Comparison of ENCODE assay signal across 21 cellular contexts in genomic region chr11:1848640-1849265, GRCh38. TPM values are rescaled to one million over a fixed set of nuclear protein-coding genes. Genes with fewer than 3 reads are reported as not detected.
DNase-seq lines count a peak whose midpoint lies in the region; ATAC-seq and TF ChIP-seq lines count a peak whose summit lies in the region.
"Had no signal": no experiment of that assay in that cellular context is flagged by ENCODE, and none has a peak within 500 bp of the region (broad histone marks: within the 10 kb centered on the region; RNA-seq: fewer than 3 reads in every experiment).

No MANE protein-coding gene starts in this region.

- H2BK5ac ChIP-seq in neuronal stem cell (ENCODE audit: low read length), result peak overlapping the region; percentile 54

- TF ChIP-seq POLR2A in body of pancreas (IDR thresholded peaks at IDR 0.05), result no peak

- peaks cover 7% of the 10 kb centered on the region for H3K27me3 Mint-ChIP-seq in CD4-positive, CD25-positive, alpha-beta regulatory T cell
- peaks cover 5% of the 10 kb centered on the region for H3K27me3 Mint-ChIP-seq in IgD-negative memory B cell
- H3K27me3 Mint-ChIP-seq in central memory CD8-positive, alpha-beta T cell, result no peaks in the 10 kb centered on the region
- H3K27me3 Mint-ChIP-seq: activated B cell treated with CpG ODN at 0.5 μM for 24 hours; activated CD8-positive, alpha-beta memory T cell treated with anti-CD3 and anti-CD28 coated beads, Interleukin-2, amount 10 ng/mL, durations not matched to agents 7 days and 5 days had no signal

- H3K4me2 ChIP-seq in neuronal stem cell (ENCODE audit: insufficient read depth, low read length, poor library complexity, severe bottlenecking), result no peak overlapping the region

- H3K27ac ChIP-seq in CD4-positive, CD25-positive, alpha-beta regulatory T cell (ENCODE audit: insufficient read depth, low read length, poor library complexity, severe bottlenecking), result no peak overlapping the region
- H3K27ac ChIP-seq in neuronal stem cell (replicated peaks; ENCODE audit: low read length) (no peak overlapping the region), body of pancreas (no peak overlapping the region)
- H3K27ac ChIP-seq: esophagus muscularis mucosa, gastrocnemius medialis, sigmoid colon had no signal

- H3K23ac ChIP-seq in neuronal stem cell (ENCODE audit: low read depth, low read length, poor library complexity), result no peak overlapping the region

- H4K91ac ChIP-seq in neuronal stem cell (ENCODE audit: low read depth, low read length, poor library complexity), result no peak overlapping the region

- no peak for DNase-seq in CD4-positive, CD25-positive, alpha-beta regulatory T cell
- DNase-seq in central memory CD8-positive, alpha-beta T cell (ENCODE audit: low spot score in 2 of 2), result no peak
- DNase-seq in neuronal stem cell (ENCODE audit: low spot score) (no peak), SHP77 treated with DMSO at 0.1 percent for 48 hours (lab: John Stamatoyannopoulos, UW) (no peak), body of pancreas (no peak)
- no peak for DNase-seq in stimulated activated CD4-positive, alpha-beta T cell treated with anti-CD3 and anti-CD28 coated beads, Interleukin-1b, Interleukin-23, amount 100 ng/mL, for 48 hours
- DNase-seq: activated B cell treated with CpG ODN at 0.5 μM for 24 hours; activated CD8-positive, alpha-beta memory T cell treated with anti-CD3 and anti-CD28 coated beads, Interleukin-2, amount 10 ng/mL, durations not matched to agents 7 days and 5 days; activated effector memory CD4-positive, alpha-beta T cell treated with Interleukin-2 at 50 U/mL for 16 hours; gastrocnemius medialis; kidney glomerular epithelial cell; NCI-H1092 treated with DMSO at 0.1 percent for 48 hours; NCI-H2081 treated with DMSO at 0.1 percent for 48 hours; sigmoid colon; stimulated activated naive CD4-positive, alpha-beta T cell treated with Interleukin-2 at 50 U/mL for 16 hours; T1000; trophoblast cell had no signal

- no peak overlapping the region for H2AFZ ChIP-seq in neuronal stem cell (ENCODE audit: low read length)

- no peak for ATAC-seq in CD4-positive, CD25-positive, alpha-beta regulatory T cell (ENCODE audit: low read depth in 2 of 2)
- no peak for ATAC-seq in central memory CD8-positive, alpha-beta T cell (replicated peaks; ENCODE audit: extremely low read depth, poor library complexity, severe bottlenecking)
- ATAC-seq in body of pancreas, result no peak
- ATAC-seq: activated CD8-positive, alpha-beta memory T cell treated with anti-CD3 and anti-CD28 coated beads, Interleukin-2, amount 10 ng/mL, durations not matched to agents 7 days and 5 days had no signal

- peak overlapping the region; percentile 82 for H2AK5ac ChIP-seq in neuronal stem cell (ENCODE audit: low read depth, low read length)

- H3K4me3 ChIP-seq in CD4-positive, CD25-positive, alpha-beta regulatory T cell (ENCODE audit: low read depth, low read length), result no peak overlapping the region
- H3K4me3 ChIP-seq in neuronal stem cell (ENCODE audit: low read length in 2 of 2) (no peak overlapping the region), body of pancreas (no peak overlapping the region)
- H3K4me3 ChIP-seq: esophagus muscularis mucosa, gastrocnemius medialis, sigmoid colon had no signal

- intact Hi-C loops in body of pancreas (cut with DNase I), result no loop called here

- no peaks in the 10 kb centered on the region for H3K9me3 ChIP-seq in CD4-positive, CD25-positive, alpha-beta regulatory T cell (ENCODE audit: control insufficient read depth in 2 of 2, low read length in 2 of 2)
- no peaks in the 10 kb centered on the region for H3K9me3 ChIP-seq in neuronal stem cell (replicated peaks in 1 of 2; ENCODE audit: control insufficient read depth in 2 of 2, insufficient read depth in 1 of 2, low read depth in 1 of 2, low read length in 2 of 2)
- no peaks in the 10 kb centered on the region for H3K9me3 ChIP-seq in body of pancreas
- H3K9me3 ChIP-seq: esophagus muscularis mucosa, gastrocnemius medialis, sigmoid colon had no signal

- H4K8ac ChIP-seq in neuronal stem cell (ENCODE audit: low read depth, low read length), result no peak overlapping the region

- H3K27me3 ChIP-seq in CD4-positive, CD25-positive, alpha-beta regulatory T cell (ENCODE audit: control insufficient read depth, insufficient read depth, low read length), result no peaks in the 10 kb centered on the region
- H3K27me3 ChIP-seq in neuronal stem cell (ENCODE audit: control insufficient read depth in 3 of 3, insufficient read depth in 3 of 3, low read depth in 1 of 3, low read length in 3 of 3), result peaks cover 0 to 35% (median 0%) of the 10 kb centered on the region in 3 experiments
- no peaks in the 10 kb centered on the region for H3K27me3 ChIP-seq in body of pancreas
- H3K27me3 ChIP-seq: esophagus muscularis mucosa, gastrocnemius medialis, sigmoid colon had no signal

- no peak overlapping the region for H3K9ac ChIP-seq in neuronal stem cell (ENCODE audit: low read depth, low read length, poor library complexity)

- peak overlapping the region; percentile 91 for H2BK15ac ChIP-seq in neuronal stem cell (ENCODE audit: low read length)

- no CpG with 5 or more reads among the region's 18 CpGs for WGBS in neuronal stem cell (ENCODE audit: extremely low coverage in 2 of 2, insufficient read length in 2 of 2, insufficient replicate concordance in 1 of 2), 2 donors
- whole genome bisulfite sequencing in body of pancreas, 2 donors, result 95 to 96% methylated on average over 17 to 18 of the region's 18 CpGs

- peak overlapping the region; percentile 47 to 96 (median 79) for H3K27ac Mint-ChIP-seq in CD4-positive, CD25-positive, alpha-beta regulatory T cell
- H3K27ac Mint-ChIP-seq in IgD-negative memory B cell, result peak overlapping the region in 2 of 3 donors; percentile 31 to 98
- peak overlapping the region; percentile 99 for H3K27ac Mint-ChIP-seq in central memory CD8-positive, alpha-beta T cell (ENCODE audit: low read depth)

- peak overlapping the region; percentile 48 for H3K18ac ChIP-seq in neuronal stem cell (ENCODE audit: low read length)

- TF ChIP-seq CTCF in body of pancreas (IDR thresholded peaks at IDR 0.05), result no peak

- peaks cover 91% of the 10 kb centered on the region for H3K4me1 ChIP-seq in CD4-positive, CD25-positive, alpha-beta regulatory T cell (ENCODE audit: control insufficient read depth, insufficient read depth, low read length, poor library complexity, severe bottlenecking)
- H3K4me1 ChIP-seq in neuronal stem cell (ENCODE audit: control insufficient read depth in 2 of 2, insufficient read depth in 1 of 2, low read depth in 1 of 2, low read length in 2 of 2), result peaks cover 0 to 5% of the 10 kb centered on the region in 2 donors
- peaks cover 28% of the 10 kb centered on the region for H3K4me1 ChIP-seq in body of pancreas
- H3K4me1 ChIP-seq: gastrocnemius medialis, sigmoid colon had no signal

- H2BK120ac ChIP-seq in neuronal stem cell (ENCODE audit: low read depth, low read length), result no peak overlapping the region

- H3K14ac ChIP-seq in neuronal stem cell (ENCODE audit: low read length), result peak overlapping the region; percentile 71

- H3K4ac ChIP-seq in neuronal stem cell (ENCODE audit: low read length), result peak overlapping the region; percentile 76

- H3K36me3 ChIP-seq in CD4-positive, CD25-positive, alpha-beta regulatory T cell (ENCODE audit: control insufficient read depth, insufficient read depth, low read length), result no peaks in the 10 kb centered on the region
- no peaks in the 10 kb centered on the region for H3K36me3 ChIP-seq in neuronal stem cell (replicated peaks in 1 of 2; ENCODE audit: control insufficient read depth in 2 of 2, insufficient read depth in 2 of 2, low read length in 2 of 2)
- H3K36me3 ChIP-seq in body of pancreas (replicated peaks in 1 of 2; ENCODE audit: insufficient read depth in 1 of 2, low read depth in 2 of 2), result no peaks in the 10 kb centered on the region
- H3K36me3 ChIP-seq: esophagus muscularis mucosa, gastrocnemius medialis, sigmoid colon had no signal

- H3K4me1 Mint-ChIP-seq in CD4-positive, CD25-positive, alpha-beta regulatory T cell, result peaks cover 12 to 91% (median 40%) of the 10 kb centered on the region in 4 donors
- H3K4me1 Mint-ChIP-seq in IgD-negative memory B cell, result peaks cover 33 to 57% (median 54%) of the 10 kb centered on the region in 3 donors
- peaks cover 80% of the 10 kb centered on the region for H3K4me1 Mint-ChIP-seq in central memory CD8-positive, alpha-beta T cell

- no peaks in the 10 kb centered on the region for H3K9me3 Mint-ChIP-seq in CD4-positive, CD25-positive, alpha-beta regulatory T cell
- H3K9me3 Mint-ChIP-seq in IgD-negative memory B cell, result no peaks in the 10 kb centered on the region
- no peaks in the 10 kb centered on the region for H3K9me3 Mint-ChIP-seq in central memory CD8-positive, alpha-beta T cell
- H3K9me3 Mint-ChIP-seq: activated B cell treated with CpG ODN at 0.5 μM for 24 hours had no signal

- H3K79me1 ChIP-seq in neuronal stem cell (ENCODE audit: low read depth, low read length), result no peaks in the 10 kb centered on the region

- H3K4me3 Mint-ChIP-seq in CD4-positive, CD25-positive, alpha-beta regulatory T cell, result peak overlapping the region in 1 of 4 donors; percentile 79
- H3K4me3 Mint-ChIP-seq in IgD-negative memory B cell, result peak overlapping the region in 2 of 4 donors; percentile 69 to 82
- peak overlapping the region; percentile 27 for H3K4me3 Mint-ChIP-seq in central memory CD8-positive, alpha-beta T cell
- H3K4me3 Mint-ChIP-seq: activated CD8-positive, alpha-beta memory T cell treated with anti-CD3 and anti-CD28 coated beads, Interleukin-2, amount 10 ng/mL, durations not matched to agents 7 days and 5 days had no signal

- H2BK12ac ChIP-seq in neuronal stem cell (ENCODE audit: low read length), result peak overlapping the region; percentile 14

- peaks cover 4% of the 10 kb centered on the region for H3K36me3 Mint-ChIP-seq in CD4-positive, CD25-positive, alpha-beta regulatory T cell
- H3K36me3 Mint-ChIP-seq in IgD-negative memory B cell, result peaks cover 4% of the 10 kb centered on the region
- H3K36me3 Mint-ChIP-seq in central memory CD8-positive, alpha-beta T cell (ENCODE audit: insufficient read depth), result peaks cover 12% of the 10 kb centered on the region

RNA-seq across cellular contexts. Expression of gene LSP1, which starts 4.1 kb away (rescaled TPM):
- 453 TPM for total RNA-seq in CD4-positive, CD25-positive, alpha-beta regulatory T cell
- 100 to 1,000 TPM; 381 to 514 (median 444) TPM for polyA plus RNA-seq in CD4-positive, CD25-positive, alpha-beta regulatory T cell
- polyA plus RNA-seq in IgD-negative memory B cell, result 841 TPM
- polyA plus RNA-seq in neuronal stem cell (2013, experiment 1 of 2), result 0.13 TPM
- polyA plus RNA-seq in neuronal stem cell (2013, experiment 2 of 2), result 0.73 TPM
- 10 to 100 TPM in 1 of 2 donors, 1 to 10 TPM in 1; 9.9 to 11.5 TPM for total RNA-seq in body of pancreas
- total RNA-seq: NCI-H460 had no signal

RNA-seq across cellular contexts. Expression of gene TNNI2, which starts 10.0 kb away (rescaled TPM):
- not detected for total RNA-seq in CD4-positive, CD25-positive, alpha-beta regulatory T cell
- polyA plus RNA-seq in CD4-positive, CD25-positive, alpha-beta regulatory T cell, result not detected
- polyA plus RNA-seq in IgD-negative memory B cell, result 8.0 TPM
- polyA plus RNA-seq in neuronal stem cell (2013, experiment 1 of 2), result 0.13 TPM
- not detected for polyA plus RNA-seq in neuronal stem cell (2013, experiment 2 of 2)
- total RNA-seq in body of pancreas, result 1 to 10 TPM; 3.4 to 3.6 TPM
- total RNA-seq: NCI-H460, sigmoid colon had no signal

RNA-seq across cellular contexts. Expression of gene SYT8, which starts 14.0 kb away (rescaled TPM):
- total RNA-seq in CD4-positive, CD25-positive, alpha-beta regulatory T cell, result not detected
- not detected for polyA plus RNA-seq in CD4-positive, CD25-positive, alpha-beta regulatory T cell
- polyA plus RNA-seq in IgD-negative memory B cell, result not detected
- polyA plus RNA-seq in neuronal stem cell (2013, experiment 1 of 2), result not detected
- polyA plus RNA-seq in neuronal stem cell (2013, experiment 2 of 2), result not detected
- total RNA-seq in body of pancreas, result 10 to 100 TPM in 1 of 2 donors, 1 to 10 TPM in 1; 6.0 to 32.6 TPM
- total RNA-seq: activated B cell treated with CpG ODN at 0.5 μM for 24 hours; activated CD8-positive, alpha-beta memory T cell treated with anti-CD3 and anti-CD28 coated beads, Interleukin-2, amount 10 ng/mL, durations not matched to agents 7 days and 5 days; esophagus muscularis mucosa; gastrocnemius medialis; NCI-H460; posterior vena cava; sigmoid colon had no signal

RNA-seq across cellular contexts. Expression of gene PRR33, which starts 42.9 kb away (rescaled TPM):
- total RNA-seq in CD4-positive, CD25-positive, alpha-beta regulatory T cell, result not detected
- polyA plus RNA-seq in CD4-positive, CD25-positive, alpha-beta regulatory T cell, result under 1 TPM in 3 of 4 donors, not detected in 1; 0.06 to 0.09 (median 0.08) TPM
- polyA plus RNA-seq in IgD-negative memory B cell, result 0.60 TPM
- polyA plus RNA-seq in neuronal stem cell (2013, experiment 1 of 2), result not detected
- polyA plus RNA-seq in neuronal stem cell (2013, experiment 2 of 2), result not detected
- not detected for total RNA-seq in body of pancreas
- total RNA-seq: activated CD8-positive, alpha-beta memory T cell treated with anti-CD3 and anti-CD28 coated beads, Interleukin-2, amount 10 ng/mL, durations not matched to agents 7 days and 5 days; esophagus muscularis mucosa; NCI-H460; sigmoid colon had no signal

Comparison
In these comparisons a context has a peak if more than half of its experiments do, and no peak if none do; other contexts are left out.
1. RNA of gene LSP1, which starts 4.1 kb away (total RNA-seq): 453 TPM in CD4-positive, CD25-positive, alpha-beta regulatory T cell (single experiment); 9.9 to 11.5 TPM in body of pancreas; every median in the first group is over 10 times any median in the second.
2. Peak in every context shown above with its lines, with median percentiles within 50 percentile points of each other: H3K27ac Mint-ChIP-seq.